Comparison of ENCODE assay signal across 12 cellular contexts in the genomic region with DNA sequence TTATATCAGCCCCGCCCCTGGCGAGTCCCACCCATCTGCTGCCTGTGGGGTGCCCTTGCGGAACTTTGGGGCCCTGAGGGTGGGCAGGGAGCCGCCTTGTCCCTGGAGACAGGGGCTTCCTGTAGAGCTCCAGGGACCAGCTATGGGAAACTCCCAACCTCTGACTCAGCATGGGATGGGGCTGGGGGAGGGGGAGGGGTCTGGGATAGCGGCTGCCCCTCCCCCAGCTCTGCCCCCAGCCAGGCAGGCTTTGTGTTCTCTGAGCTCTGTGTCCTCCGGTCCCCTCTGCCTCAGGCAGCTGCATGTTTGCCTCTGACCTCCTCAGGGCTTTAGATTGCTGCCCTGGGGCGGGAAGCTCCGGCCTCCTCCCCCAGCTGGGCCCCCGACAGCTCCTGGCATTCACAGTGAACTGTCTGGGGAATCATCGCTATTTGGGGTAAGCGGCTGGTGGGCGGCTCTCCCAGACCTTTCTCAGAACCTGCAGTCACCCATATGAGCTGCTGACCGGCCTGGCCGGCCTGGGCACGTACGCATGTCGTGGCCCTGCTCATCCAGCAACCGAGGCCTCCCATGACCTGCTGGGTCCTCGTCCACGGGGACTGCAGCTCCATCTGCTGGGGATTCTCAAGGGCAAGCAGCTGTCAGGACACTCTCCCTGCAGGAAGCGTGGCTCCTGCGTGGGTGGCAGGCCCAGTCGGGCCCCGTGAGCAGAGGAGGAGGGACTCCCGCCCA. TPM values are rescaled to one million over a fixed set of nuclear protein-coding genes. Genes with fewer than 3 reads are reported as not detected.
DNase-seq lines count a peak whose midpoint lies in the region; ATAC-seq and TF ChIP-seq lines count a peak whose summit lies in the region.
"Had no signal": no experiment of that assay in that cellular context is flagged by ENCODE, and none has a peak within 500 bp of the region (broad histone marks: within the 10 kb centered on the region; RNA-seq: fewer than 3 reads in every experiment).

No MANE protein-coding gene starts in this region.

- H3K9me3 Mint-ChIP-seq in Caco-2 (ENCODE audit: unreplicated experiment): no peaks in the 10 kb centered on the region
- H3K9me3 Mint-ChIP-seq in activated naive CD4-positive, alpha-beta T cell treated with anti-CD3 and anti-CD28 coated beads, Interleukin-2, amount 50 U/mL, for 72 hours: no peaks in the 10 kb centered on the region
- H3K9me3 Mint-ChIP-seq: naive thymus-derived CD8-positive, alpha-beta T cell had no signal

- TSS peak; percentile 30 for BruUV-seq in Caco-2 (replicated peaks; lab: Mats Ljungman, UMichigan)

- H3K27ac Mint-ChIP-seq in Caco-2 (ENCODE audit: unreplicated experiment): peak overlapping the region; percentile 95
- H3K27ac Mint-ChIP-seq in activated naive CD4-positive, alpha-beta T cell treated with anti-CD3 and anti-CD28 coated beads, Interleukin-2, amount 50 U/mL, for 72 hours: no peak overlapping the region

- H3K4me1 ChIP-seq in Caco-2: peaks cover 18% of the 10 kb centered on the region
- peaks cover 49% of the 10 kb centered on the region for H3K4me1 ChIP-seq in RWPE2 (ENCODE audit: insufficient read depth, poor library complexity, severe bottlenecking)
- H3K4me1 ChIP-seq in osteoblast (ENCODE audit: insufficient read depth, low read length): peaks cover 16% of the 10 kb centered on the region

- no peak overlapping the region for H2AFZ ChIP-seq in osteoblast (ENCODE audit: low read length)

- H3K4me3 ChIP-seq in Caco-2 (ENCODE audit: low read depth, low read length) (no peak overlapping the region), RWPE2 (ENCODE audit: severe bottlenecking) (no peak overlapping the region), foreskin fibroblast (ENCODE audit: low read depth in 1 of 2, low read length in 2 of 2) (no peak overlapping the region), osteoblast (ENCODE audit: insufficient read depth, low read length) (no peak overlapping the region)
- H3K4me3 ChIP-seq: GM12878, thoracic aorta had no signal

- ATAC-seq in RWPE2 (ENCODE audit: low read depth) (peak; percentile 32), HG03439 (IDR thresholded peaks at IDR 0.05; ENCODE audit: unreplicated experiment) (no peak), HG03432 (IDR thresholded peaks at IDR 0.05; ENCODE audit: unreplicated experiment) (no peak)
- no peak for ATAC-seq in activated naive CD4-positive, alpha-beta T cell treated with anti-CD3 and anti-CD28 coated beads, Interleukin-2, amount 50 U/mL, for 72 hours
- ATAC-seq: GM12878; naive thymus-derived CD8-positive, alpha-beta T cell had no signal

- no peaks in the 10 kb centered on the region for H3K27me3 Mint-ChIP-seq in Caco-2 (ENCODE audit: insufficient read depth, unreplicated experiment)

- H4K20me1 ChIP-seq in osteoblast (ENCODE audit: insufficient read depth, low read length): peaks cover 5% of the 10 kb centered on the region

- no peaks in the 10 kb centered on the region for H3K27me3 ChIP-seq in Caco-2 (replicated peaks; ENCODE audit: control insufficient read depth, insufficient read depth, low read length)
- H3K27me3 ChIP-seq in RWPE2 (ENCODE audit: insufficient read depth, poor library complexity, severe bottlenecking): no peaks in the 10 kb centered on the region
- no peaks in the 10 kb centered on the region for H3K27me3 ChIP-seq in osteoblast (ENCODE audit: insufficient read depth, low read length)

- H3K36me3 Mint-ChIP-seq in Caco-2 (ENCODE audit: insufficient read depth, unreplicated experiment): peaks cover 16% of the 10 kb centered on the region
- H3K36me3 Mint-ChIP-seq in activated naive CD4-positive, alpha-beta T cell treated with anti-CD3 and anti-CD28 coated beads, Interleukin-2, amount 50 U/mL, for 72 hours: no peaks in the 10 kb centered on the region
- H3K36me3 Mint-ChIP-seq: naive thymus-derived CD8-positive, alpha-beta T cell had no signal

- intact Hi-C loops in Caco-2 (cut with micrococcal nuclease; ENCODE audit: unreplicated experiment): loop anchor here (1.0 kb wide), 2 partner anchors 11 to 18 kb away; no protein-coding TSS in a partner anchor

- H3K27ac ChIP-seq in RWPE2 (ENCODE audit: poor library complexity, severe bottlenecking) (peak overlapping the region; percentile 67), osteoblast (ENCODE audit: low read depth, low read length) (no peak overlapping the region)
- H3K27ac ChIP-seq: KMS-11, thoracic aorta had no signal

- no peaks in the 10 kb centered on the region for H3K79me2 ChIP-seq in osteoblast (ENCODE audit: insufficient read depth, low read length)

- H3K9me3 ChIP-seq in Caco-2: no peaks in the 10 kb centered on the region
- no peaks in the 10 kb centered on the region for H3K9me3 ChIP-seq in RWPE2 (ENCODE audit: severe bottlenecking)
- no peaks in the 10 kb centered on the region for H3K9me3 ChIP-seq in osteoblast (ENCODE audit: low read depth, low read length)
- H3K9me3 ChIP-seq: thoracic aorta had no signal

- no peak overlapping the region for H3K4me3 Mint-ChIP-seq in Caco-2 (ENCODE audit: unreplicated experiment)
- H3K4me3 Mint-ChIP-seq: naive thymus-derived CD8-positive, alpha-beta T cell had no signal

- peaks cover 10% of the 10 kb centered on the region for H3K4me1 Mint-ChIP-seq in Caco-2 (ENCODE audit: low read depth, unreplicated experiment)

- TF ChIP-seq CTCF in Caco-2 (IDR thresholded peaks at IDR 0.05; ENCODE audit: insufficient read depth in 1 of 2, low read depth in 1 of 2, low read length in 1 of 2, severe bottlenecking in 1 of 2, unreplicated experiment in 1 of 2) (peak; percentile 58 to 71), RWPE2 (IDR thresholded peaks at IDR 0.05; ENCODE audit: poor library complexity, severe bottlenecking) (peak; percentile 49), foreskin fibroblast (IDR thresholded peaks at IDR 0.05; ENCODE audit: low read depth, low read length) (peak; percentile 61), osteoblast (IDR thresholded peaks at IDR 0.05; ENCODE audit: extremely low read depth, low read depth, low read length) (peak; percentile 43)

- POLR2A ChIA-PET in Caco-2 (lab: Charles Lee): interaction anchor here (0.5 to 1.4 kb wide), 2 partner anchors 18 to 1563 kb away, joined by 3 to 31 read pairs; partner anchors contain the start of gene ARHGEF16

- DNase-seq in Caco-2 (peak; percentile 82 to 88), RWPE2 (ENCODE audit: low spot score) (no peak), foreskin fibroblast (peak; percentile 41 to 63), osteoblast (ENCODE audit: insufficient read length, low spot score, missing footprints) (peak; percentile 98), NOMO-1 treated with dmso at 0.1 percent for 144 hours (lab: John Stamatoyannopoulos, UW; ENCODE audit: unreplicated experiment) (no peak)
- no peak for DNase-seq in activated naive CD4-positive, alpha-beta T cell treated with anti-CD3 and anti-CD28 coated beads, Interleukin-2, amount 50 U/mL, for 72 hours (ENCODE audit: low spot score in 2 of 2)

- H3K4me2 ChIP-seq in osteoblast (ENCODE audit: insufficient read depth, low read length): no peak overlapping the region
- H3K4me2 ChIP-seq: KMS-11 had no signal

- CTCF ChIA-PET in Caco-2 (lab: Charles Lee): interaction anchor here (0.5 to 2.1 kb wide), 10 partner anchors 8 to 1276 kb away, joined by 3 to 173 read pairs (median 4); partner anchors contain the start of genes ARHGEF16 and PANK4

- H3K36me3 ChIP-seq in Caco-2 (ENCODE audit: control insufficient read depth, insufficient read depth, low read length) (no peaks in the 10 kb centered on the region; the same call in 1 of the 2 replicates), RWPE2 (ENCODE audit: low read depth) (peaks cover 14% of the 10 kb centered on the region), osteoblast (ENCODE audit: insufficient read depth, low read length) (no peaks in the 10 kb centered on the region)
- H3K36me3 ChIP-seq: thoracic aorta had no signal

RNA-seq across cellular contexts. Expression of gene ARHGEF16, which starts 17.1 kb away (rescaled TPM):
- total RNA-seq in Caco-2 (2022) (35.6 and 40.6 TPM in 2 replicates), osteoblast (not detected in 2 replicates)
- total RNA-seq in activated naive CD4-positive, alpha-beta T cell treated with anti-CD3 and anti-CD28 coated beads, Interleukin-2, amount 50 U/mL, for 72 hours: under 1 TPM in 1 of 2 donors, not detected in 1; 0.46 TPM
- total RNA-seq: GM12878; naive thymus-derived CD8-positive, alpha-beta T cell had no signal

Comparison
In these comparisons a context has a peak if more than half of its experiments do, and no peak if none do; other contexts are left out.
1. DNase-seq: peak in Caco-2 (2 of 2), foreskin fibroblast (2 of 2) and osteoblast (single experiment); none in RWPE2 (single experiment), NOMO-1 treated with dmso at 0.1 percent for 144 hours (single experiment) and activated naive CD4-positive, alpha-beta T cell treated with anti-CD3 and anti-CD28 coated beads, Interleukin-2, amount 50 U/mL, for 72 hours (0 of 2).
2. RNA of gene ARHGEF16, which starts 17.1 kb away (total RNA-seq): 35.6 to 40.6 TPM in Caco-2; 0.46 TPM in activated naive CD4-positive, alpha-beta T cell treated with anti-CD3 and anti-CD28 coated beads, Interleukin-2, amount 50 U/mL, for 72 hours and not detected in osteoblast; every median in the first group is over 10 times any median in the second.
3. Peak in every context shown above with its lines, with median percentiles within 50 percentile points of each other: CTCF ChIP-seq.